Comparison of ENCODE assay signal across 9 cellular contexts in the genomic region with DNA sequence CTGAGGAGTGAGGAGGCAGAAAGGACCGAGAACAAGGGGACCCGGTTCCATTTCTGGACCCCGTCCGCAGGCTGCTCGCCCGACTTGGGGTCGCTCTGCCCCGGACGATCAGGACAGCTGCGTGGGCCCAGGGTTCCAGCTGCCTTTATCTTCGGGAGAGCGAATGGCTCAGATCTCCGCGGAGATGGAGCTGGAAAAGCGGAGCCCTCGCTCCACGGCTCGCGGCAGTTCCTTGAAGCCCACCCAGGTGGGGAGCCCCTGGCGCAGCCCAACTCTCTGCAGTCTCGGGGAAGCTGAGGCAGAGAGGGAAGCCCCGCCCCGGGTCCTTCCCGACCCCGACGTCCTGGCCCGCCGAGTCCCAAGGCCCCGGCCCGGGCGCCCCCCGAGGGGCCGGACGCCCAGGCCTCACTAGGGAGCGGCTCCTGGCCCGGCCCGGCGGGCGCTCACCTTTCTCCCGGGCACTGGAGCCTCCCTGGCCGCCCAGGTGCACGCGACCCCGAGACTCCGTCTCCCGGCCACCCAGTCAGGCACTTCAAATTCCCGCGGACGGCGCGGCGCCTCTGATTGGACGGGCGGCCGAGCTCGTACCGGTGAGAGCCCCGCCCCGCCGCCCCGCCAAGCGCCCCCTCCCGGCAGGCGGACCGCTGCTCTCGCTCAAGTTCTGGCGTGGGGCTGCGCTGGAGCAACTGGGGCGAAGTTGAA.
A peak's percentile ranks its signal among the peaks of the same experiment; 100 is the strongest.
DNase-seq lines count a peak whose midpoint lies in the region; ATAC-seq and TF ChIP-seq lines count a peak whose summit lies in the region.
"Had no signal": no experiment of that assay in that cellular context is flagged by ENCODE, and none has a peak within 500 bp of the region (broad histone marks: within the 10 kb centered on the region; RNA-seq: fewer than 3 reads in every experiment).

No MANE protein-coding gene starts in this region.

- H3K4me1 Mint-ChIP-seq in CD8-positive, alpha-beta memory T cell, result peaks cover 0 to 11% (median 9%) of the 10 kb centered on the region in 3 donors

- H4K8ac ChIP-seq in mesendoderm (ENCODE audit: low read depth, low read length), result peak overlapping the region; percentile 91

- H3K9me3 ChIP-seq in CD8-positive, alpha-beta memory T cell (ENCODE audit: low read length), result no peaks in the 10 kb centered on the region
- H3K9me3 ChIP-seq in HUES64 (ENCODE audit: insufficient read depth, low read depth, low read length), result no peaks in the 10 kb centered on the region

- peaks cover 23 to 26% of the 10 kb centered on the region in 2 donors for H3K27me3 Mint-ChIP-seq in CD8-positive, alpha-beta memory T cell

- no peak overlapping the region for H3K27ac Mint-ChIP-seq in CD8-positive, alpha-beta memory T cell

- peak overlapping the region; percentile 88 for H3K56ac ChIP-seq in mesendoderm (ENCODE audit: low read length)

- H3K36me3 ChIP-seq in CD8-positive, alpha-beta memory T cell (ENCODE audit: insufficient read depth, low read length), result no peaks in the 10 kb centered on the region
- H3K36me3 ChIP-seq in HUES64 (ENCODE audit: insufficient read depth, low read length), result peaks cover 26% of the 10 kb centered on the region
- H3K36me3 ChIP-seq in brain microvascular endothelial cell (replicated peaks), result no peaks in the 10 kb centered on the region
- peaks cover 2% of the 10 kb centered on the region for H3K36me3 ChIP-seq in mesendoderm (ENCODE audit: control insufficient read depth, insufficient read depth, low read length)
- H3K36me3 ChIP-seq: WERI-Rb-1 had no signal

- H4K5ac ChIP-seq in mesendoderm (ENCODE audit: low read length), result no peak overlapping the region

- DNase-seq in CD8-positive, alpha-beta memory T cell, result peak in 2 of 5 donors; percentile 30 to 31
- no peak for DNase-seq in brain microvascular endothelial cell
- peak; percentile 81 for DNase-seq in mesendoderm
- no peak for DNase-seq in NCI-H1417 (lab: John Stamatoyannopoulos, UW)
- no peak for DNase-seq in NCI-H2196 treated with DMSO at 0.1 percent for 48 hours (lab: John Stamatoyannopoulos, UW; ENCODE audit: unreplicated experiment)
- DNase-seq: WERI-Rb-1 had no signal

- H3K4ac ChIP-seq in mesendoderm (ENCODE audit: low read depth, low read length), result peak overlapping the region; percentile 98

- CTCF ChIA-PET in CD8-positive, alpha-beta memory T cell (lab: Charles Lee), result no interaction called here

- H3K79me2 ChIP-seq in mesendoderm (ENCODE audit: control insufficient read depth, insufficient read depth, low read length), result no peaks in the 10 kb centered on the region

- H3K36me3 Mint-ChIP-seq in CD8-positive, alpha-beta memory T cell, result no peaks in the 10 kb centered on the region

- H2BK15ac ChIP-seq in mesendoderm (replicated peaks; ENCODE audit: low read depth), result no peak overlapping the region

- peak; percentile 58 for TF ChIP-seq CTCF in brain microvascular endothelial cell (IDR thresholded peaks at IDR 0.05; ENCODE audit: low read depth, low read length, missing control alignments)

- H3K4me1 ChIP-seq in CD8-positive, alpha-beta memory T cell (ENCODE audit: insufficient read depth, low read length), result no peaks in the 10 kb centered on the region
- H3K4me1 ChIP-seq in HUES64 (ENCODE audit: insufficient read depth, low read length), result no peaks in the 10 kb centered on the region
- H3K4me1 ChIP-seq in mesendoderm (ENCODE audit: control insufficient read depth, low read depth, low read length), result no peaks in the 10 kb centered on the region

- H3K9ac ChIP-seq in HUES64 (ENCODE audit: low read depth, low read length) (peak overlapping the region; percentile 80), mesendoderm (ENCODE audit: low read length) (peak overlapping the region; percentile 89)

- WGBS in HUES64, result 2% methylated on average over 69 of the region's 69 CpGs
- WGBS in mesendoderm (ENCODE audit: extremely low coverage, insufficient coverage, low lambda C conversion rate), result no CpG with 5 or more reads among the region's 69 CpGs

- peak overlapping the region; percentile 96 for H3K18ac ChIP-seq in mesendoderm (ENCODE audit: low read length)

- POLR2A ChIA-PET in CD8-positive, alpha-beta memory T cell (lab: Charles Lee), result no interaction called here

- in situ Hi-C loops in brain microvascular endothelial cell (cut with HindIII; ENCODE audit: low pct_ligation_motif_present, low sequenced_read_pairs), result no loop called here

- H2BK120ac ChIP-seq in mesendoderm (ENCODE audit: low read depth, low read length), result peak overlapping the region; percentile 67

- H3K79me1 ChIP-seq in mesendoderm (ENCODE audit: low read length), result no peaks in the 10 kb centered on the region

- no peak overlapping the region for H2AK5ac ChIP-seq in mesendoderm (ENCODE audit: low read length)

- peaks cover 0 to 5% (median 0%) of the 10 kb centered on the region in 5 donors for H3K9me3 Mint-ChIP-seq in CD8-positive, alpha-beta memory T cell

- no peak overlapping the region for H2BK5ac ChIP-seq in mesendoderm (ENCODE audit: low read length)

- H3K4me3 ChIP-seq in CD8-positive, alpha-beta memory T cell (ENCODE audit: low read length), result no peak overlapping the region
- H3K4me3 ChIP-seq in HUES64 (ENCODE audit: low read length) (peak overlapping the region; percentile 80), brain microvascular endothelial cell (ENCODE audit: low read depth, low read length) (peak overlapping the region; percentile 56), mesendoderm (ENCODE audit: low read length) (peak overlapping the region; percentile 84)

- H3K23ac ChIP-seq in mesendoderm (ENCODE audit: low read length), result peak overlapping the region; percentile 45

- no peak overlapping the region for H3K27ac ChIP-seq in CD8-positive, alpha-beta memory T cell (ENCODE audit: low read depth, low read length)
- no peak overlapping the region for H3K27ac ChIP-seq in HUES64 (ENCODE audit: low read depth, low read length)
- no peak overlapping the region for H3K27ac ChIP-seq in brain microvascular endothelial cell
- peak overlapping the region; percentile 19 for H3K27ac ChIP-seq in mesendoderm (ENCODE audit: low read depth, low read length)
- H3K27ac ChIP-seq: WERI-Rb-1 had no signal

- peak overlapping the region; percentile 94 for H3K4me2 ChIP-seq in mesendoderm (ENCODE audit: low read length)

- H3K4me3 Mint-ChIP-seq in CD8-positive, alpha-beta memory T cell, result peak overlapping the region in 6 of 7 donors; percentile 21 to 76 (median 60)

- no peak for ATAC-seq in GM21447 (IDR thresholded peaks at IDR 0.05; ENCODE audit: unreplicated experiment)
- no peak for ATAC-seq in GM21367 (IDR thresholded peaks at IDR 0.05; ENCODE audit: unreplicated experiment)

- H3K27me3 ChIP-seq in CD8-positive, alpha-beta memory T cell (ENCODE audit: insufficient read depth, low read length, poor library complexity, severe bottlenecking), result no peaks in the 10 kb centered on the region
- H3K27me3 ChIP-seq in HUES64 (ENCODE audit: insufficient read depth, low read length) (peaks cover 32% of the 10 kb centered on the region), brain microvascular endothelial cell (replicated peaks) (no peaks in the 10 kb centered on the region), mesendoderm (ENCODE audit: insufficient read depth, low read length, poor library complexity) (no peaks in the 10 kb centered on the region)
